ENCODE assay signal across 8 cellular contexts in the genomic region with DNA sequence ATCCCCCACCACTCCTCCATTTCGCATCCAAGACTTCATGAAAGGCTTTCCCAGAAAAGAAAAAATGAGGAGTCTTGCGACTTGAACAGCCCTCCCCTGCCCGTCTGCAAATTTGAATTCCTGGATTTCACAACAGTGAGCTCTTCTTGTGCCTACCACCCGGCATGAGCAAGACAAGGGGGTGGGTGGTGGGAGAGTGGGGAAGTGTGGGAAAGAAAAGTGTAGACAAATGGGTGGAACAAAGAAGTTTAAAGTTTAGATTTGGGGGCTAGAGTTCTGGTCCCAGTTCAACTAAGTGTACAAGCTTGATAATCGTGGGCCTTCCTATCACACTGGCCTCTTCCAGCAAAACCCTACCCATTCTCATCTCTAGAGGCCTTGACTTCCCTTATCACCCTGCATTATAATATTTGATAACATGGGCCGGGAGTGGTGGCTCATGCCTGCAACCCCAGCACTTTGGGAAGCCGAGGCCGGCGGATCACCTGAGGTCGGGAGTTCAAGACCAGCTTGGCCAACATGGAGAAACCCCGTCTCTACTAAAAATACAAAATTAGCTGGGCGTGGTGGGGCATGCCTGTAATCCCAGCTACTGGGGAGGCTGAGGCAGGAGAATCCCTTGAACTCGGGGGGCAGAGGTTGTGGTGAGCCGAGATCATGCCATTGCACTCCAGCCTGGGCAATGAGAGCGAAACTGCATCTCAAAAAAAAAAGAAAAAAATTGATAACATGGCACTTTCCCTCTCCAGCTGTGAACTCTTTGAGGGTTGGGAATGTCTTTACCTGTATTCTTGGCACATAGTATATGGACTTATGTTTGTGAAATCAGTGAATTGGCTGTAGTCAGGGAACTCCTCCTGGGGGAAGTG. TPM values are rescaled to one million over a fixed set of nuclear protein-coding genes. Genes with fewer than 3 reads are reported as not detected.
DNase-seq lines count a peak whose midpoint lies in the region; ATAC-seq and TF ChIP-seq lines count a peak whose summit lies in the region.

No MANE protein-coding gene starts in this region.

- no peak for TF ChIP-seq CTCF in VCaP (conservative IDR thresholded peaks at IDR 0.05)
- TF ChIP-seq CTCF in gastroesophageal sphincter (IDR thresholded peaks at IDR 0.05): no peak

- H3K4me3 ChIP-seq in HAP-1: peak overlapping the region; percentile 56
- peak overlapping the region; percentile 56 to 81 for H3K4me3 ChIP-seq in gastroesophageal sphincter
- peak overlapping the region; percentile 51 to 87 (median 78) for H3K4me3 ChIP-seq in skin epidermis

- TF ChIP-seq POLR2A in gastroesophageal sphincter (IDR thresholded peaks at IDR 0.05): no peak

- H3K9me3 ChIP-seq in HAP-1 (no peaks in the 10 kb centered on the region), gastroesophageal sphincter (no peaks in the 10 kb centered on the region)

- H3K36me3 ChIP-seq in HAP-1 (replicated peaks) (peaks cover 42% of the 10 kb centered on the region), gastroesophageal sphincter (peaks cover 0 to 44% of the 10 kb centered on the region in 2 donors)

- no peaks in the 10 kb centered on the region for H3K27me3 ChIP-seq in HAP-1 (ENCODE audit: low read depth)
- no peaks in the 10 kb centered on the region for H3K27me3 ChIP-seq in gastroesophageal sphincter

- TF ChIP-seq EP300 in gastroesophageal sphincter (IDR thresholded peaks at IDR 0.05): no peak

- in situ Hi-C loops in HAP-1 (cut with MboI; ENCODE audit: low sequenced_read_pairs): loop anchor here (10.0 kb wide), 1 partner anchor 304 kb away; no protein-coding TSS in a partner anchor

- WGBS in gastroesophageal sphincter (ENCODE audit: low coverage in 1 of 2), 2 donors: 58 to 81% methylated on average over 4 of the region's 15 CpGs

- no peak for ATAC-seq in gastroesophageal sphincter
- no peak for ATAC-seq in GM21390 (IDR thresholded peaks at IDR 0.05; ENCODE audit: unreplicated experiment)
- no peak for ATAC-seq in GM21447 (IDR thresholded peaks at IDR 0.05; ENCODE audit: unreplicated experiment)

- H3K4me1 ChIP-seq in HAP-1 (peaks cover 20% of the 10 kb centered on the region), gastroesophageal sphincter (peaks cover 8 to 78% (median 36%) of the 10 kb centered on the region in 3 donors)

- DNase-seq in HAP-1 (ENCODE audit: low spot score in 2 of 2): no peak
- DNase-seq in SW480 (ENCODE audit: low spot score): no peak
- DNase-seq in H4 (ENCODE audit: low spot score): no peak

- H3K27ac ChIP-seq in VCaP: peak overlapping the region; percentile 78
- peak overlapping the region; percentile 50 to 89 (median 86) for H3K27ac ChIP-seq in gastroesophageal sphincter
- peak overlapping the region in 20 of 21 experiments; percentile 74 to 95 (median 88) for H3K27ac ChIP-seq in skin epidermis

RNA-seq across cellular contexts. Expression of a gene that starts 0.7 kb away (rescaled TPM):
- total RNA-seq in gastroesophageal sphincter: 10 to 100 TPM; 30.0 to 40.0 (median 36.1) TPM
- total RNA-seq in H4 (2014; rRNA removed; shearing (Covaris generic)): 19.3 and 20.8 TPM in 2 replicates

RNA-seq across cellular contexts. Expression of a gene that starts 3.6 kb away (rescaled TPM):
- total RNA-seq in gastroesophageal sphincter: 10 to 100 TPM; 17.1 to 22.3 (median 17.9) TPM
- 13.4 and 15.9 TPM in 2 replicates for total RNA-seq in H4 (2014; rRNA removed; shearing (Covaris generic))

RNA-seq across cellular contexts. Expression of a gene that starts 4.6 kb away (rescaled TPM):
- total RNA-seq in gastroesophageal sphincter: 100 to 1,000 TPM; 162 to 197 (median 167) TPM
- total RNA-seq in H4 (2014; rRNA removed; shearing (Covaris generic)): 443 and 553 TPM in 2 replicates

RNA-seq across cellular contexts. Expression of a gene that starts 5.5 kb away (rescaled TPM):
- 1 to 10 TPM in 3 of 4 donors, under 1 TPM in 1; 0.62 to 7.4 (median 3.2) TPM for total RNA-seq in gastroesophageal sphincter
- total RNA-seq in H4 (2014; rRNA removed; shearing (Covaris generic)): 0.91 and 1.1 TPM in 2 replicates

RNA-seq across cellular contexts. Expression of a gene that starts 8.5 kb away (rescaled TPM):
- total RNA-seq in gastroesophageal sphincter: 1 to 10 TPM in 3 of 4 donors, under 1 TPM in 1; 0.10 to 9.3 (median 3.9) TPM
- not detected in 2 replicates for total RNA-seq in H4 (2014; rRNA removed; shearing (Covaris generic))
